8 cellular contexts compared by ENCODE assay signal in genomic region chr15:55627730-55628368, GRCh38. TPM values are rescaled to one million over a fixed set of nuclear protein-coding genes. Genes with fewer than 3 reads are reported as not detected.
DNase-seq lines count a peak whose midpoint lies in the region; ATAC-seq and TF ChIP-seq lines count a peak whose summit lies in the region.
"Had no signal": no experiment of that assay in that cellular context is flagged by ENCODE, and none has a peak within 500 bp of the region (broad histone marks: within the 10 kb centered on the region; RNA-seq: fewer than 3 reads in every experiment).

No MANE protein-coding gene starts in this region.

- DNase-seq in H9 (no peak), RPMI7951 (ENCODE audit: low read depth) (peak; percentile 83), fibroblast of the aortic adventitia (ENCODE audit: low read depth) (peak; percentile 90), smooth muscle cell of the brain vasculature (ENCODE audit: low read depth, low spot score) (peak; percentile 20), KG1 (lab: John Stamatoyannopoulos, UW) (no peak), sciatic nerve (ENCODE audit: low spot score) (no peak)
- DNase-seq: retina had no signal

- H2BK5ac ChIP-seq in H9 (ENCODE audit: insufficient read length, low read length), result no peak overlapping the region

- H3K4me3 ChIP-seq in fibroblast of the aortic adventitia (ENCODE audit: low read depth, low read length), result no peak overlapping the region

- intact Hi-C loops in sciatic nerve (cut with DNase I), result no loop called here

- no peak overlapping the region for H3K56ac ChIP-seq in H9 (ENCODE audit: insufficient read length, low read depth, low read length)

- H4K5ac ChIP-seq in H9 (ENCODE audit: insufficient read length, low read depth, low read length), result no peak overlapping the region

- peaks cover 0 to 5% of the 10 kb centered on the region in 2 experiments; a peak in 1 of 4 replicates for H3K4me1 Mint-ChIP-seq in H9

- no peaks in the 10 kb centered on the region for H3K9me3 Mint-ChIP-seq in H9

- H3K27me3 ChIP-seq in H9 (ENCODE audit: insufficient read depth, low read length), result no peaks in the 10 kb centered on the region

- H3K27ac ChIP-seq in H9 (ENCODE audit: insufficient read length, low read depth, low read length), result no peak overlapping the region

- no peak overlapping the region for H4K8ac ChIP-seq in H9 (replicated peaks; ENCODE audit: insufficient read length, low read depth, low read length)

- H3K4me1 ChIP-seq in H9 (ENCODE audit: insufficient read depth, low read length), result no peaks in the 10 kb centered on the region

- H3K9me3 ChIP-seq in H9 (ENCODE audit: control insufficient read depth, low read depth, low read length), result no peaks in the 10 kb centered on the region

- no peak for ATAC-seq in sciatic nerve
- no peak for ATAC-seq in GM18909 (IDR thresholded peaks at IDR 0.05; ENCODE audit: poor library complexity, unreplicated experiment)

- no CpG with 5 or more reads among the region's 7 CpGs for WGBS in H9 (ENCODE audit: extremely low coverage, insufficient read length, low lambda C conversion rate)

- no peak overlapping the region for H3K27ac Mint-ChIP-seq in H9

- H3K9ac ChIP-seq in H9 (ENCODE audit: extremely low read depth, insufficient read length, low read length), result no peak overlapping the region

- no peak overlapping the region for H3K4ac ChIP-seq in H9 (ENCODE audit: low read depth, low read length)

- TF ChIP-seq CTCF in H9 (conservative IDR thresholded peaks at IDR 0.05) (peak; percentile 38; the same call in 1 of the 3 replicates), fibroblast of the aortic adventitia (IDR thresholded peaks at IDR 0.05; ENCODE audit: insufficient read depth, low read length) (peak; percentile 7)

- no peak overlapping the region for H2BK15ac ChIP-seq in H9 (ENCODE audit: low read depth, low read length)

- no peak overlapping the region for H2BK120ac ChIP-seq in H9 (ENCODE audit: low read depth, low read length, poor library complexity, severe bottlenecking)

- H4K91ac ChIP-seq in H9 (ENCODE audit: insufficient read length, low read depth, low read length), result no peak overlapping the region

- H3K18ac ChIP-seq in H9 (ENCODE audit: insufficient read length, low read depth, low read length), result no peak overlapping the region

- H3K27me3 Mint-ChIP-seq in H9 (ENCODE audit: low read depth), result peaks cover 2% of the 10 kb centered on the region; the same call in 1 of the 2 replicates

- H2BK12ac ChIP-seq in H9 (ENCODE audit: insufficient read length, low read depth, low read length), result no peak overlapping the region

- no peaks in the 10 kb centered on the region for H3K79me2 ChIP-seq in H9 (ENCODE audit: insufficient read depth, low read length)

- no peaks in the 10 kb centered on the region for H3K36me3 Mint-ChIP-seq in H9 (ENCODE audit: insufficient read depth in 1 of 3, low read depth in 3 of 3)

- H2AFZ ChIP-seq in H9 (ENCODE audit: low read length), result no peak overlapping the region

- H2AK5ac ChIP-seq in H9 (ENCODE audit: insufficient read length, low read length), result no peak overlapping the region

- H3K23me2 ChIP-seq in H9 (ENCODE audit: insufficient read length, low read depth, low read length, poor library complexity, severe bottlenecking), result no peaks in the 10 kb centered on the region

- no peak overlapping the region for H3K4me3 Mint-ChIP-seq in H9

- H3K23ac ChIP-seq in H9 (ENCODE audit: insufficient read length, low read depth, low read length), result no peak overlapping the region

- no peak overlapping the region for H3T11ph ChIP-seq in H9 (ENCODE audit: low read length)

- no peaks in the 10 kb centered on the region for H4K20me1 ChIP-seq in H9 (ENCODE audit: control insufficient read depth, insufficient read depth, insufficient read length)

- no peak overlapping the region for H3K4me2 ChIP-seq in H9 (ENCODE audit: insufficient read depth, insufficient read length, low read length)

- no peaks in the 10 kb centered on the region for H3K79me1 ChIP-seq in H9 (ENCODE audit: insufficient read depth, low read depth, low read length, poor library complexity, severe bottlenecking)

- no peak overlapping the region for H3K14ac ChIP-seq in H9 (ENCODE audit: insufficient read depth, low read length)

- no peak overlapping the region for H2BK20ac ChIP-seq in H9 (ENCODE audit: low read depth, low read length, poor library complexity, severe bottlenecking)

RNA-seq across cellular contexts. Expression of gene PYGO1, which starts 39.7 kb away (rescaled TPM):
- total RNA-seq in H9 (2021) (0.59 and 0.83 TPM in 2 replicates), fibroblast of the aortic adventitia (ENCODE audit: low replicate concordance) (7.3 and 21.2 TPM in 2 replicates), sciatic nerve (15.1 TPM)
- 9.7 and 11.3 TPM in 2 replicates for total RNA-seq in RPMI7951 (2014; rRNA removed; shearing (Covaris generic))

Comparison
In these comparisons a context has a peak if more than half of its experiments do, and no peak if none do; other contexts are left out.
1. DNase-seq: peak in RPMI7951 (single experiment), fibroblast of the aortic adventitia (single experiment) and smooth muscle cell of the brain vasculature (single experiment); none in H9 (single experiment), KG1 (single experiment) and sciatic nerve (single experiment).